ENCODE assay signal across 8 cellular contexts in the genomic region with DNA sequence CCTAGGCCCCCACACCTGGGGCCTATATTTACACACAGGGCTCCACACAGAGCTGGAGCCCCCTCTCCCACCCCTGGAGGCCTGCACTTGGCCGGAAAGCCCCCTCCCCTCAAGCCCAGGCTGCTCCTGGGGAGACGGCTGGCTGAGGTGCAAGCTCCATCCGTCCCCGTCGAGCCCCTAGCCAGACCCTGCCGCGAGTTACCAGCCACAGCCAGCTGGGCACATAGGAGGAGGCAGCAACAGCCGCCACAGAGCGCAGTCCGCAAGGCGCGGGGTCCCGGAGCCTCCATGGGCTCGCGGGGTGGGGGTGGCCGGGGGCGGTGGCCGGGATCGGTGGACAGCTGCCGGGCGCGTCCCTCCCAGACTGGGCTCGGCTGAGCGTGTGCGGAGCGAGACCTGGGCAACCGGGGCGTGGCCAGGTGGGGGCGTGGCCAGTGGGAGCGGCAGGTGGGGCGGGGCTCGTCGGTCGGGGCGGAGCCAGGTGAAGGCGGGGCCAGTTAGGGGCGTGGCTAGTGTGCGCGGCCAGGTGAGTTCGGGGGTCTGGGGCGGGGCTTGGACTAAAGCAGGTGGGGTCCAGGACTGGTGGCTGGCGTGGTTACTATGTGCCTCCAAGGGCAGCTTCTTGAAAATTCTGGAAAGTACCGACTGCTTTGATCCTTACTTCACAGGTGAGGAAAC. TPM values are rescaled to one million over a fixed set of nuclear protein-coding genes. Genes with fewer than 3 reads are reported as not detected.
A peak's percentile ranks its signal among the peaks of the same experiment; 100 is the strongest.
DNase-seq lines count a peak whose midpoint lies in the region; ATAC-seq, FAIRE-seq and TF ChIP-seq lines count a peak whose summit lies in the region.

A gene (minus strand): TSS at position 384 of the 678 bp plus-strand sequence. CDS start 94 bp downstream, at position 290.

- H3K4me3 ChIP-seq in Caco-2 (ENCODE audit: low read depth, low read length), result no peak within 1 kb of the TSS
- peak within 1 kb of the TSS; percentile 42 for H3K4me3 ChIP-seq in bronchial epithelial cell (ENCODE audit: low read depth, low read length)

- no peak for TF ChIP-seq CTCF in Caco-2 (IDR thresholded peaks at IDR 0.05; ENCODE audit: insufficient read depth in 1 of 2, low read depth in 1 of 2, low read length in 1 of 2, severe bottlenecking in 1 of 2, unreplicated experiment in 1 of 2)
- no peak for TF ChIP-seq CTCF in RWPE1 (conservative IDR thresholded peaks at IDR 0.05; ENCODE audit: low read depth)
- TF ChIP-seq CTCF in bronchial epithelial cell (IDR thresholded peaks at IDR 0.05; ENCODE audit: insufficient read depth, low read length, severe bottlenecking), result no peak
- no peak for TF ChIP-seq CTCF in natural killer cell (IDR thresholded peaks at IDR 0.05)

- no peaks in the 10 kb centered on the region for H3K27me3 Mint-ChIP-seq in Caco-2 (ENCODE audit: insufficient read depth, unreplicated experiment)
- peaks cover 0 to 12% of the 10 kb centered on the region in 2 donors for H3K27me3 Mint-ChIP-seq in natural killer cell (ENCODE audit: low read depth in 2 of 2)

- CTCF ChIA-PET in Caco-2 (lab: Charles Lee) (interaction anchor here (0.7 to 1.2 kb wide), 3 partner anchors 14 to 87 kb away, joined by 3 to 5 read pairs (median 3); a partner anchor contains a TSS), RWPE1 (lab: Yijun Ruan, JAX) (interaction anchor here (0.6 to 2.7 kb wide), 5 partner anchors 13 to 340 kb away, joined by 3 to 15 read pairs (median 6); no protein-coding TSS in a partner anchor)

- H3K36me3 ChIP-seq in Caco-2 (ENCODE audit: control insufficient read depth, insufficient read depth, low read length) (no peaks in the 10 kb centered on the region), bronchial epithelial cell (ENCODE audit: control insufficient read depth, insufficient read depth, low read length) (no peaks in the 10 kb centered on the region)

- intact Hi-C loops in Caco-2 (cut with micrococcal nuclease; ENCODE audit: unreplicated experiment) (no loop called here), natural killer cell (cut with micrococcal nuclease) (no loop called here)

- H3K27ac Mint-ChIP-seq in Caco-2 (ENCODE audit: unreplicated experiment) (no peak within 1 kb of the TSS), natural killer cell (no peak within 1 kb of the TSS)

- H3K9me3 Mint-ChIP-seq in Caco-2 (ENCODE audit: unreplicated experiment) (no peaks in the 10 kb centered on the region), natural killer cell (no peaks in the 10 kb centered on the region)

- peak; percentile 49 to 92 (median 69) for ATAC-seq in natural killer cell
- no peak for ATAC-seq in HG03159 (IDR thresholded peaks at IDR 0.05; ENCODE audit: unreplicated experiment)
- no peak for ATAC-seq in HG03457 (IDR thresholded peaks at IDR 0.05; ENCODE audit: unreplicated experiment)
- ATAC-seq in HG03139 (IDR thresholded peaks at IDR 0.05; ENCODE audit: unreplicated experiment), result no peak

- H3K27me3 ChIP-seq in Caco-2 (replicated peaks; ENCODE audit: control insufficient read depth, insufficient read depth, low read length) (no peaks in the 10 kb centered on the region), bronchial epithelial cell (ENCODE audit: control insufficient read depth, insufficient read depth, low read length) (no peaks in the 10 kb centered on the region)

- no peaks in the 10 kb centered on the region for H3K4me1 Mint-ChIP-seq in Caco-2 (ENCODE audit: low read depth, unreplicated experiment)
- H3K4me1 Mint-ChIP-seq in natural killer cell, result no peaks in the 10 kb centered on the region

- POLR2A ChIA-PET in Caco-2 (lab: Charles Lee), result interaction anchor here (0.6 to 0.9 kb wide), 2 partner anchors 17 to 237 kb away, joined by 4 to 5 read pairs; no protein-coding TSS in a partner anchor
- POLR2A ChIA-PET in RWPE1 (lab: Yijun Ruan, JAX; ENCODE audit: low non-redundant PET), result interaction anchor here (1.1 to 1.3 kb wide), 2 partner anchors 18 to 83 kb away, joined by 4 to 5 read pairs; no protein-coding TSS in a partner anchor

- no peaks in the 10 kb centered on the region for H3K36me3 Mint-ChIP-seq in Caco-2 (ENCODE audit: insufficient read depth, unreplicated experiment)
- H3K36me3 Mint-ChIP-seq in natural killer cell, result no peaks in the 10 kb centered on the region

- H3K27ac ChIP-seq in RWPE1, result peak within 1 kb of the TSS; percentile 27

- no peaks in the 10 kb centered on the region for H3K4me1 ChIP-seq in Caco-2

- FAIRE-seq in bronchial epithelial cell (lab: Jason Lieb, UNC), result no peak

- no peak within 1 kb of the TSS for H3K4me3 Mint-ChIP-seq in Caco-2 (ENCODE audit: unreplicated experiment)
- H3K4me3 Mint-ChIP-seq in natural killer cell, result no peak within 1 kb of the TSS

- no TSS peak for BruUV-seq in Caco-2 (replicated peaks; lab: Mats Ljungman, UMichigan)

- DNase-seq in Caco-2 (peak; percentile 45 to 47), RWPE1 (ENCODE audit: low spot score) (peak; percentile 90), bronchial epithelial cell (ENCODE audit: low read depth) (no peak), natural killer cell (no peak), cerebellar nuclear complex (lab: John Stamatoyannopoulos, UW) (no peak)

- no peaks in the 10 kb centered on the region for H3K9me3 ChIP-seq in Caco-2

RNA-seq across cellular contexts. Expression of the gene that starts here (rescaled TPM):
- total RNA-seq in Caco-2 (2022) (0.21 TPM in 1 of 2 replicates, not detected in the other), bronchial epithelial cell (1.1 and 2.9 TPM in 2 replicates), natural killer cell (under 1 TPM in 1 of 3 donors, not detected in 2; 0.40 TPM)

Comparison
In these comparisons a context has a peak if more than half of its experiments do, and no peak if none do; other contexts are left out.
1. Peak in DNase-seq in Caco-2; RNA of the gene not detected or under 1 TPM.
2. Peak in ATAC-seq in natural killer cell; RNA of the gene not detected or under 1 TPM.